ENCODE assay signal across 19 cellular contexts in the genomic region with DNA sequence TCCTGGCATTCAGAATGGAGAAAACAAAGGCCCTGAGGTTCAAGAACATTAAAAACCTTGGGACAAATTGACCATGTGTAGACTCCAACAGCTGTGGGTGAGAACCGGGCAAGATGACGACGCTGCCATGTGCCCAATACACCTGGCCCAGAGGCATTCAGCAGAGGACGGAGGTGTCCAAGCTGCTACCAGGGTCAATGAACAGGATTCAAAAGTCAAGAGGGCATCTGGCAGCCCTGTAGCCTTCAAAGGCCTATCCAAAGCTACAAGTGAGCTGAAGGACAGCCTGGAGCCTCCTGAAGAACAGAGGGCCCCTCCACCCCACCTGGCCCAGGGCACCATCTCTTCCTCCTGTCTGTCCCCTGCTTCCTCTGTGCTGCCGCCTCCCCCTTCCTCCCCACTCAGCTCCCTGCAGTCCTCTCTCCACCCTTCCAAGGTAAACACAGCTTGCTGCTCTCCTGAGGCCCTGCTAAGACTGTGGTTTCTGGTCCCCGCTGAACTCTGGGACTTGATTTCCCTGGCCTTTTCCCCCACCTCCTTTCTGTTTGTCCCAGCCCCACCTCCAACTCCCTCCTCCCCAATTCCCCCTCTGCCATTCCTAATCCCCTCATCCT. TPM values are rescaled to one million over a fixed set of nuclear protein-coding genes. Genes with fewer than 3 reads are reported as not detected.
DNase-seq lines count a peak whose midpoint lies in the region; ATAC-seq and TF ChIP-seq lines count a peak whose summit lies in the region.
"Had no signal": no experiment of that assay in that cellular context is flagged by ENCODE, and none has a peak within 500 bp of the region (broad histone marks: within the 10 kb centered on the region; RNA-seq: fewer than 3 reads in every experiment).

No MANE protein-coding gene starts in this region.

- 81% methylated on average over 6 of the region's 6 CpGs for WGBS in esophagus muscularis mucosa

- H3K4me1 ChIP-seq in BLaER1 treated with 17β-estradiol and CSF1 and Interleukin-3, amounts not matched to agents 10 nM and 100 nM, result peaks cover 0 to 15% (median 7%) of the 10 kb centered on the region in 10 experiments; a peak in 12 of 20 replicates
- H3K4me1 ChIP-seq in lower lobe of right lung, result no peaks in the 10 kb centered on the region
- no peaks in the 10 kb centered on the region for H3K4me1 ChIP-seq in esophagus muscularis mucosa
- no peaks in the 10 kb centered on the region for H3K4me1 ChIP-seq in effector memory CD4-positive, alpha-beta T cell (ENCODE audit: control insufficient read depth, insufficient read depth, low read length, poor library complexity, severe bottlenecking)
- H3K4me1 ChIP-seq: suprapubic skin had no signal

- no peaks in the 10 kb centered on the region for H3K27me3 ChIP-seq in BLaER1 treated with 17β-estradiol and CSF1 and Interleukin-3, amounts not matched to agents 10 nM and 100 nM
- H3K27me3 ChIP-seq in lower lobe of right lung (ENCODE audit: low read depth), result no peaks in the 10 kb centered on the region
- no peaks in the 10 kb centered on the region for H3K27me3 ChIP-seq in esophagus muscularis mucosa
- H3K27me3 ChIP-seq in effector memory CD4-positive, alpha-beta T cell (replicated peaks; ENCODE audit: control insufficient read depth, insufficient read depth, low read length, poor library complexity, severe bottlenecking), result no peaks in the 10 kb centered on the region
- H3K27me3 ChIP-seq: cardiac muscle cell, suprapubic skin had no signal

- DNase-seq in HT-29 (ENCODE audit: low spot score), result peak; percentile 40
- DNase-seq in SHP77 (lab: John Stamatoyannopoulos, UW), result peak; percentile 54 to 57
- no peak for DNase-seq in lower lobe of right lung
- no peak for DNase-seq in esophagus muscularis mucosa (ENCODE audit: extremely low spot score)
- no peak for DNase-seq in effector memory CD4-positive, alpha-beta T cell
- no peak for DNase-seq in effector CD8-positive, alpha-beta T cell (lab: John Stamatoyannopoulos, UW)
- DNase-seq: activated CD4-positive, alpha-beta T cell treated with anti-CD3 and anti-CD28 coated beads, Interleukin-2, amount 50 U/mL, for 1 hour; activated CD8-positive, alpha-beta memory T cell treated with anti-CD3 and anti-CD28 coated beads, Interleukin-2, amount 10 ng/mL, durations not matched to agents 7 days and 5 days; activated naive CD4-positive, alpha-beta T cell treated with anti-CD3 and anti-CD28 coated beads, Interleukin-2, amount 50 U/mL, for 16 hours; activated T-cell treated with anti-CD3 and anti-CD28 coated beads, Interleukin-2, amount 50 U/mL, for 72 hours; dermis blood vessel endothelial cell; NCI-H226; nucleus accumbens; OCI-M1; stimulated activated CD4-positive, alpha-beta T cell treated with anti-CD3 and anti-CD28 coated beads, Interleukin-4, amount 100 ng/mL, for 1 hour; stimulated activated naive B cell treated with anti-CD40 and anti-IgM and Interleukin-4, amounts not matched to agents 10 μg/mL and 1 μg/mL and 100 μg/mL, for 72 hours had no signal

- TF ChIP-seq CTCF in lower lobe of right lung (IDR thresholded peaks at IDR 0.05) (no peak), esophagus muscularis mucosa (IDR thresholded peaks at IDR 0.05) (no peak)

- peaks cover 0 to 17% (median 14%) of the 10 kb centered on the region in 11 experiments; a peak in 17 of 22 replicates for H3K9me3 ChIP-seq in BLaER1 treated with 17β-estradiol and CSF1 and Interleukin-3, amounts not matched to agents 10 nM and 100 nM (replicated peaks in 1 of 11)
- H3K9me3 ChIP-seq in lower lobe of right lung (no peaks in the 10 kb centered on the region), esophagus muscularis mucosa (no peaks in the 10 kb centered on the region)
- no peaks in the 10 kb centered on the region for H3K9me3 ChIP-seq in effector memory CD4-positive, alpha-beta T cell (ENCODE audit: control insufficient read depth, low read length)
- H3K9me3 ChIP-seq: suprapubic skin had no signal

- peak overlapping the region in 6 of 11 experiments; percentile 21 to 47 (median 36); a peak in 10 of 22 replicates for H3K4me2 ChIP-seq in BLaER1 treated with 17β-estradiol and CSF1 and Interleukin-3, amounts not matched to agents 10 nM and 100 nM

- no peak overlapping the region for H3K4me3 ChIP-seq in BLaER1 treated with 17β-estradiol and CSF1 and Interleukin-3, amounts not matched to agents 10 nM and 100 nM
- H3K4me3 ChIP-seq in lower lobe of right lung (no peak overlapping the region), esophagus muscularis mucosa (no peak overlapping the region)
- H3K4me3 ChIP-seq in effector memory CD4-positive, alpha-beta T cell (ENCODE audit: insufficient read depth, low read depth, low read length, poor library complexity, severe bottlenecking), result no peak overlapping the region
- H3K4me3 ChIP-seq: cardiac muscle cell, suprapubic skin had no signal

- intact Hi-C loops in lower lobe of right lung (cut with DNase I), result no loop called here
- intact Hi-C loops in esophagus muscularis mucosa (cut with DNase I), result no loop called here

- no peaks in the 10 kb centered on the region for H3K36me3 ChIP-seq in BLaER1 treated with 17β-estradiol and CSF1 and Interleukin-3, amounts not matched to agents 10 nM and 100 nM
- no peaks in the 10 kb centered on the region for H3K36me3 ChIP-seq in lower lobe of right lung
- no peaks in the 10 kb centered on the region for H3K36me3 ChIP-seq in esophagus muscularis mucosa
- H3K36me3 ChIP-seq in effector memory CD4-positive, alpha-beta T cell (ENCODE audit: control insufficient read depth, insufficient read depth, low read length), result no peaks in the 10 kb centered on the region
- H3K36me3 ChIP-seq: cardiac muscle cell, suprapubic skin had no signal

- no peak overlapping the region for H3K27ac ChIP-seq in BLaER1 treated with 17β-estradiol and CSF1 and Interleukin-3, amounts not matched to agents 10 nM and 100 nM
- H3K27ac ChIP-seq in lower lobe of right lung, result no peak overlapping the region
- no peak overlapping the region for H3K27ac ChIP-seq in esophagus muscularis mucosa (replicated peaks in 1 of 4)
- H3K27ac ChIP-seq in effector memory CD4-positive, alpha-beta T cell (ENCODE audit: insufficient read depth, low read length, poor library complexity, severe bottlenecking), result no peak overlapping the region
- H3K27ac ChIP-seq: cardiac muscle cell, suprapubic skin had no signal

- no peaks in the 10 kb centered on the region for H4K20me1 ChIP-seq in BLaER1 treated with 17β-estradiol and CSF1 and Interleukin-3, amounts not matched to agents 10 nM and 100 nM

- ATAC-seq in lower lobe of right lung, result peak; percentile 76 to 80
- ATAC-seq: activated CD8-positive, alpha-beta memory T cell treated with anti-CD3 and anti-CD28 coated beads, Interleukin-2, amount 10 ng/mL, durations not matched to agents 7 days and 5 days; activated T-cell treated with anti-CD3 and anti-CD28 coated beads, Interleukin-2, amount 50 U/mL, for 72 hours; stimulated activated naive B cell treated with anti-CD40 and anti-IgM and Interleukin-4, amounts not matched to agents 10 μg/mL and 1 μg/mL and 100 μg/mL, for 72 hours had no signal

- TF ChIP-seq EP300 in esophagus muscularis mucosa (IDR thresholded peaks at IDR 0.05), result no peak

- TF ChIP-seq POLR2A in esophagus muscularis mucosa (IDR thresholded peaks at IDR 0.05; ENCODE audit: low read depth), result no peak

- no peak overlapping the region for H3K9ac ChIP-seq in BLaER1 treated with 17β-estradiol and CSF1 and Interleukin-3, amounts not matched to agents 10 nM and 100 nM

RNA-seq across cellular contexts. Expression of gene HMCES, which starts 57.5 kb away (rescaled TPM):
- 58.0 and 63.5 TPM in 2 replicates for total RNA-seq in HT-29 (2014; rRNA removed; shearing (Covaris generic))
- total RNA-seq in lower lobe of right lung (28.1 TPM), esophagus muscularis mucosa (10 to 100 TPM; 24.5 to 39.3 (median 30.6) TPM)

Comparison
In these comparisons a context has a peak if more than half of its experiments do, and no peak if none do; other contexts are left out.
1. DNase-seq: peak in HT-29 (single experiment) and SHP77 (2 of 2); none in lower lobe of right lung (single experiment), esophagus muscularis mucosa (single experiment), effector memory CD4-positive, alpha-beta T cell (0 of 3) and effector CD8-positive, alpha-beta T cell (single experiment).